22 cellular contexts compared by ENCODE assay signal in genomic region chr4:181601118-181601517, GRCh38.
DNase-seq lines count a peak whose midpoint lies in the region; ATAC-seq and TF ChIP-seq lines count a peak whose summit lies in the region.
"Had no signal": no experiment of that assay in that cellular context is flagged by ENCODE, and none has a peak within 500 bp of the region (broad histone marks: within the 10 kb centered on the region; RNA-seq: fewer than 3 reads in every experiment).

No MANE protein-coding gene starts in this region.

- peaks cover 28% of the 10 kb centered on the region for H3K4me1 ChIP-seq in adipocyte (ENCODE audit: control insufficient read depth, insufficient read depth, low read length)
- H3K4me1 ChIP-seq: Caco-2, HAP-1, SJCRH30 had no signal

- no peaks in the 10 kb centered on the region for H3K36me3 ChIP-seq in adipocyte (ENCODE audit: control insufficient read depth, insufficient read depth, low read length, severe bottlenecking)
- H3K36me3 ChIP-seq: HAP-1, SJCRH30 had no signal

- no peaks in the 10 kb centered on the region for H3K27me3 ChIP-seq in adipocyte (replicated peaks; ENCODE audit: control insufficient read depth, insufficient read depth, low read length)
- H3K27me3 ChIP-seq: SJCRH30 had no signal

- H3K9me3 ChIP-seq in adipocyte (ENCODE audit: control insufficient read depth, low read length): no peaks in the 10 kb centered on the region
- H3K9me3 ChIP-seq: Caco-2, HAP-1, SJCRH30 had no signal

- no peak for ATAC-seq in HG03196 (IDR thresholded peaks at IDR 0.05; ENCODE audit: unreplicated experiment)
- ATAC-seq: CD8-positive, alpha-beta T cell; Right ventricle myocardium inferior; T-cell had no signal

- H3K4me3 ChIP-seq in adipocyte (ENCODE audit: low read length): no peak overlapping the region
- no peak overlapping the region for H3K4me3 ChIP-seq in fibroblast of pulmonary artery (replicated peaks; ENCODE audit: low read depth, low read length)
- H3K4me3 ChIP-seq: HAP-1, PC-9, SJCRH30 had no signal

- DNase-seq in GM04504 (ENCODE audit: low read depth): peak; percentile 13
- peak; percentile 27 for DNase-seq in adipocyte (ENCODE audit: low read depth)
- peak; percentile 5 for DNase-seq in fibroblast of pulmonary artery (ENCODE audit: low read depth)
- no peak for DNase-seq in NCI-H524 (lab: John Stamatoyannopoulos, UW)
- DNase-seq in T-helper 1 cell: no peak
- no peak for DNase-seq in activated T-cell treated with anti-CD3 and anti-CD28 coated beads, Interleukin-2, amount 50 U/mL, for 1 hour
- DNase-seq: Caco-2; CD8-positive, alpha-beta T cell; GF-D8; GOT3; NCI-H1092 treated with DMSO at 0.1 percent for 48 hours; NCI-H1436; NCI-H187 treated with DMSO at 0.1 percent for 48 hours; NCI-H2107; NCI-H446 treated with DMSO at 0.1 percent for 48 hours; NCI-H526 treated with DMSO at 0.1 percent for 48 hours; PC-9; SJCRH30; T-cell had no signal

- no peak for TF ChIP-seq CTCF in fibroblast of pulmonary artery (IDR thresholded peaks at IDR 0.05; ENCODE audit: low read length, missing control alignments)

- H3K9ac ChIP-seq in adipocyte (ENCODE audit: low read length): no peak overlapping the region

Comparison
In these comparisons a context has a peak if more than half of its experiments do, and no peak if none do; other contexts are left out.
1. DNase-seq: peak in GM04504 (single experiment), adipocyte (single experiment) and fibroblast of pulmonary artery (single experiment); none in NCI-H524 (0 of 2), T-helper 1 cell (0 of 5) and activated T-cell treated with anti-CD3 and anti-CD28 coated beads, Interleukin-2, amount 50 U/mL, for 1 hour (single experiment).